ENCODE assay signal across 10 cellular contexts in genomic region chr3:11055496-11055895, GRCh38.
"Had no signal": no experiment of that assay in that cellular context is flagged by ENCODE, and none has a peak within 500 bp of the region (broad histone marks: within the 10 kb centered on the region; RNA-seq: fewer than 3 reads in every experiment).

No MANE protein-coding gene starts in this region.

- H3K9me3 ChIP-seq: HAP-1 had no signal

- H3K4me3 ChIP-seq: GM23248, GM23338, HAP-1 had no signal

- H3K9ac ChIP-seq: GM23248 had no signal

- H3K4me1 ChIP-seq: HAP-1 had no signal

- H3K27ac ChIP-seq: GM23248 had no signal

- DNase-seq: GM23248, GOT3, H7, H9, HCEC 1CT, HFFc6 had no signal

- H3K4me2 ChIP-seq: GM23338 had no signal

- H3K36me3 ChIP-seq: HAP-1 had no signal

- H2AFZ ChIP-seq: GM23248, GM23338 had no signal

- FAIRE-seq: H54 had no signal

- ATAC-seq: GM23338, HCT116 had no signal
